In genomic region chr7:33109758-33110238, GRCh38 we compare ENCODE assay signal across 8 cellular contexts. TPM values are rescaled to one million over a fixed set of nuclear protein-coding genes. Genes with fewer than 3 reads are reported as not detected.
A peak's percentile ranks its signal among the peaks of the same experiment; 100 is the strongest.
DNase-seq lines count a peak whose midpoint lies in the region; ATAC-seq, FAIRE-seq and TF ChIP-seq lines count a peak whose summit lies in the region.

No MANE protein-coding gene starts in this region.

- BruUV-seq in PC-9 (replicated peaks; lab: Mats Ljungman, UMichigan), result no TSS peak

- peaks cover 2% of the 10 kb centered on the region for H3K36me3 Mint-ChIP-seq in activated T-cell treated with anti-CD3 and anti-CD28 coated beads, Interleukin-2, amount 50 U/mL, for 4 hours (ENCODE audit: insufficient read depth)
- H3K36me3 Mint-ChIP-seq in effector memory CD8-positive, alpha-beta T cell (ENCODE audit: insufficient read depth), result no peaks in the 10 kb centered on the region
- no peaks in the 10 kb centered on the region for H3K36me3 Mint-ChIP-seq in natural killer cell treated with Interleukin-12 subunit alpha and Interleukin-12 subunit beta and Interleukin-15 and Interleukin-18, amount 100 ng/mL, for 72 hours

- peak overlapping the region; percentile 69 for H3K4me3 ChIP-seq in PC-9

- H2AFZ ChIP-seq in PC-9, result peak overlapping the region; percentile 83

- peak overlapping the region; percentile 95 for H3K4me2 ChIP-seq in PC-9

- POLR2A ChIA-PET in PC-9 (lab: Charles Lee; ENCODE audit: unreplicated experiment), result interaction anchor here (0.8 kb wide), 1 partner anchor 1597 kb away, joined by 7 read pairs; no protein-coding TSS in a partner anchor

- no peaks in the 10 kb centered on the region for H3K36me3 ChIP-seq in PC-9 (ENCODE audit: low read depth)

- no peak for FAIRE-seq in GM19239 (lab: Jason Lieb, UNC)

- H3K9me3 Mint-ChIP-seq in activated T-cell treated with anti-CD3 and anti-CD28 coated beads, Interleukin-2, amount 50 U/mL, for 4 hours, result no peaks in the 10 kb centered on the region
- H3K9me3 Mint-ChIP-seq in effector memory CD8-positive, alpha-beta T cell, result no peaks in the 10 kb centered on the region
- H3K9me3 Mint-ChIP-seq in natural killer cell treated with Interleukin-12 subunit alpha and Interleukin-12 subunit beta and Interleukin-15 and Interleukin-18, amount 100 ng/mL, for 72 hours, result no peaks in the 10 kb centered on the region

- DNase-seq in activated T-cell treated with anti-CD3 and anti-CD28 coated beads, Interleukin-2, amount 50 U/mL, for 4 hours, result no peak
- DNase-seq in activated T-cell treated with anti-CD3 and anti-CD28 coated beads, Interleukin-2, amount 50 U/mL, for 1 hour, result no peak
- no peak for DNase-seq in PC-9
- DNase-seq in effector memory CD8-positive, alpha-beta T cell, result no peak
- no peak for DNase-seq in natural killer cell treated with Interleukin-12 subunit alpha and Interleukin-12 subunit beta and Interleukin-15 and Interleukin-18, amount 100 ng/mL, for 72 hours (ENCODE audit: low spot score)
- DNase-seq in GM19239 (ENCODE audit: insufficient read length, low spot score), result no peak
- DNase-seq in NCI-H1436 (lab: John Stamatoyannopoulos, UW), result no peak

- peaks cover 36% of the 10 kb centered on the region for H3K4me1 Mint-ChIP-seq in activated T-cell treated with anti-CD3 and anti-CD28 coated beads, Interleukin-2, amount 50 U/mL, for 4 hours (ENCODE audit: low read depth)
- peaks cover 18 to 26% of the 10 kb centered on the region in 2 donors for H3K4me1 Mint-ChIP-seq in effector memory CD8-positive, alpha-beta T cell (ENCODE audit: low read depth in 2 of 2)
- peaks cover 21 to 23% of the 10 kb centered on the region in 2 donors for H3K4me1 Mint-ChIP-seq in natural killer cell treated with Interleukin-12 subunit alpha and Interleukin-12 subunit beta and Interleukin-15 and Interleukin-18, amount 100 ng/mL, for 72 hours (ENCODE audit: low read depth in 2 of 2)

- H3K79me2 ChIP-seq in PC-9 (ENCODE audit: low read depth), result peaks cover 35% of the 10 kb centered on the region

- peaks cover 24% of the 10 kb centered on the region for H3K4me1 ChIP-seq in PC-9 (replicated peaks; ENCODE audit: insufficient read depth)

- CTCF ChIA-PET in PC-9 (lab: Charles Lee), result interaction anchor here (0.6 kb wide), 1 partner anchor 65 kb away, joined by 4 read pairs; no protein-coding TSS in a partner anchor

- peak overlapping the region; percentile 70 for H3K4me3 Mint-ChIP-seq in activated T-cell treated with anti-CD3 and anti-CD28 coated beads, Interleukin-2, amount 50 U/mL, for 4 hours
- peak overlapping the region; percentile 81 to 86 for H3K4me3 Mint-ChIP-seq in effector memory CD8-positive, alpha-beta T cell
- peak overlapping the region; percentile 48 for H3K4me3 Mint-ChIP-seq in natural killer cell treated with Interleukin-12 subunit alpha and Interleukin-12 subunit beta and Interleukin-15 and Interleukin-18, amount 100 ng/mL, for 72 hours

- H3K27me3 Mint-ChIP-seq in activated T-cell treated with anti-CD3 and anti-CD28 coated beads, Interleukin-2, amount 50 U/mL, for 4 hours (ENCODE audit: low read depth), result peaks cover 13% of the 10 kb centered on the region
- H3K27me3 Mint-ChIP-seq in effector memory CD8-positive, alpha-beta T cell, result peaks cover 24 to 40% of the 10 kb centered on the region in 2 donors
- H3K27me3 Mint-ChIP-seq in natural killer cell treated with Interleukin-12 subunit alpha and Interleukin-12 subunit beta and Interleukin-15 and Interleukin-18, amount 100 ng/mL, for 72 hours, result peaks cover 25 to 33% of the 10 kb centered on the region in 2 donors

- 0 out of 2 replicates have a peak, but pooled peaks cover 10% of the 10 kb centered on the region for H3K27me3 ChIP-seq in PC-9 (ENCODE audit: insufficient read depth, low read depth)

- no peaks in the 10 kb centered on the region for H3K9me2 ChIP-seq in PC-9 (ENCODE audit: insufficient read depth)

- H3F3A ChIP-seq in PC-9 (ENCODE audit: insufficient read depth, low read depth), result peaks cover 14% of the 10 kb centered on the region; the same call in 1 of the 2 replicates

- ATAC-seq in activated T-cell treated with anti-CD3 and anti-CD28 coated beads, Interleukin-2, amount 50 U/mL, for 4 hours, result no peak
- ATAC-seq in effector memory CD8-positive, alpha-beta T cell (replicated peaks), result no peak
- ATAC-seq in natural killer cell treated with Interleukin-12 subunit alpha and Interleukin-12 subunit beta and Interleukin-15 and Interleukin-18, amount 100 ng/mL, for 72 hours, result no peak
- no peak for ATAC-seq in activated CD4-positive, CD25-positive, alpha-beta regulatory T cell treated with anti-CD3 and anti-CD28 coated beads, Interleukin-2, amount 50 U/mL, for 24 hours

- H3K27ac Mint-ChIP-seq in effector memory CD8-positive, alpha-beta T cell, result no peak overlapping the region
- no peak overlapping the region for H3K27ac Mint-ChIP-seq in natural killer cell treated with Interleukin-12 subunit alpha and Interleukin-12 subunit beta and Interleukin-15 and Interleukin-18, amount 100 ng/mL, for 72 hours

- H3K9me3 ChIP-seq in PC-9 (ENCODE audit: insufficient read depth, low read depth), result no peaks in the 10 kb centered on the region

- intact Hi-C loops in PC-9 (cut with micrococcal nuclease; ENCODE audit: unreplicated experiment), result loop anchor here (1.0 to 5.0 kb wide), 7 partner anchors 20 to 619 kb away; partner anchors contain the start of genes BBS9, LSM5 and NT5C3A

- peak; percentile 23; the same call in 1 of the 2 replicates for TF ChIP-seq CTCF in PC-9 (conservative IDR thresholded peaks at IDR 0.05)

- H4K20me1 ChIP-seq in PC-9 (ENCODE audit: insufficient read depth), result peaks cover 25% of the 10 kb centered on the region

- no peak overlapping the region for H3K27ac ChIP-seq in PC-9

RNA-seq across cellular contexts. Expression of gene RP9, which starts 0.6 kb away (rescaled TPM):
- 10 to 100 TPM; 29.3 to 30.9 (median 30.6) TPM for total RNA-seq in activated T-cell treated with anti-CD3 and anti-CD28 coated beads, Interleukin-2, amount 50 U/mL, for 4 hours
- 15.4 and 22.1 TPM in 2 replicates for total RNA-seq in PC-9 (2021)
- 10 to 100 TPM; 16.2 to 22.0 TPM for total RNA-seq in natural killer cell treated with Interleukin-12 subunit alpha and Interleukin-12 subunit beta and Interleukin-15 and Interleukin-18, amount 100 ng/mL, for 72 hours

RNA-seq across cellular contexts. Expression of gene BBS9, which starts 19.6 kb away (rescaled TPM):
- total RNA-seq in activated T-cell treated with anti-CD3 and anti-CD28 coated beads, Interleukin-2, amount 50 U/mL, for 4 hours, result 1 to 10 TPM; 4.1 to 5.0 (median 4.5) TPM
- total RNA-seq in PC-9 (2021), result 12.4 and 13.1 TPM in 2 replicates
- 10 to 100 TPM; 16.6 to 17.8 TPM for total RNA-seq in natural killer cell treated with Interleukin-12 subunit alpha and Interleukin-12 subunit beta and Interleukin-15 and Interleukin-18, amount 100 ng/mL, for 72 hours

RNA-seq across cellular contexts. Expression of gene NT5C3A, which starts 47.2 kb away (rescaled TPM):
- 10 to 100 TPM; 26.6 to 37.8 (median 35.9) TPM for total RNA-seq in activated T-cell treated with anti-CD3 and anti-CD28 coated beads, Interleukin-2, amount 50 U/mL, for 4 hours
- total RNA-seq in PC-9 (2021), result 43.8 and 60.4 TPM in 2 replicates
- total RNA-seq in natural killer cell treated with Interleukin-12 subunit alpha and Interleukin-12 subunit beta and Interleukin-15 and Interleukin-18, amount 100 ng/mL, for 72 hours, result 10 to 100 TPM; 31.8 to 35.9 TPM
